Comparison of ENCODE assay signal across 9 cellular contexts in genomic region chrX:18377802-18378201, GRCh38. TPM values are rescaled to one million over a fixed set of nuclear protein-coding genes. Genes with fewer than 3 reads are reported as not detected.
A peak's percentile ranks its signal among the peaks of the same experiment; 100 is the strongest.
DNase-seq lines count a peak whose midpoint lies in the region; ATAC-seq and TF ChIP-seq lines count a peak whose summit lies in the region.
"Had no signal": no experiment of that assay in that cellular context is flagged by ENCODE, and none has a peak within 500 bp of the region (broad histone marks: within the 10 kb centered on the region; RNA-seq: fewer than 3 reads in every experiment).

No MANE protein-coding gene starts in this region.

- intact Hi-C loops in CD14-positive monocyte (cut with micrococcal nuclease) = no loop called here

- H3K27ac ChIP-seq in mesenchymal stem cell (ENCODE audit: low read length, poor library complexity, severe bottlenecking) = no peak overlapping the region
- H3K27ac ChIP-seq: tibial nerve had no signal

- no peak overlapping the region for H2BK120ac ChIP-seq in mesenchymal stem cell (ENCODE audit: low read depth, low read length)

- H3K14ac ChIP-seq in mesenchymal stem cell (ENCODE audit: low read length in 2 of 2) = no peak overlapping the region

- peaks cover 0 to 1% (median 0%) of the 10 kb centered on the region in 7 donors for H3K9me3 Mint-ChIP-seq in CD14-positive monocyte

- H2BK15ac ChIP-seq in mesenchymal stem cell (ENCODE audit: low read depth, poor library complexity, severe bottlenecking) = no peak overlapping the region

- no peak overlapping the region for H3K27ac Mint-ChIP-seq in CD14-positive monocyte

- H2AK5ac ChIP-seq in mesenchymal stem cell (ENCODE audit: low read length, severe bottlenecking) = no peak overlapping the region

- no peak overlapping the region for H3K9ac ChIP-seq in mesenchymal stem cell (ENCODE audit: low read length)

- TF ChIP-seq CTCF in CD14-positive monocyte (IDR thresholded peaks at IDR 0.05) = peak; percentile 67

- peaks cover 0 to 7% (median 4%) of the 10 kb centered on the region in 3 donors for H3K27me3 Mint-ChIP-seq in CD14-positive monocyte (ENCODE audit: low read depth in 3 of 3)

- H3K4me3 Mint-ChIP-seq in CD14-positive monocyte = peak overlapping the region in 1 of 2 donors; percentile 9

- H2BK12ac ChIP-seq in mesenchymal stem cell (ENCODE audit: low read length in 2 of 2) = no peak overlapping the region

- no peak overlapping the region for H3K4me3 ChIP-seq in mesenchymal stem cell (ENCODE audit: insufficient read depth in 1 of 2, low read depth in 1 of 2, low read length in 2 of 2)
- H3K4me3 ChIP-seq: tibial nerve had no signal

- H3K18ac ChIP-seq in mesenchymal stem cell (ENCODE audit: low read depth in 1 of 2, low read length in 2 of 2) = no peak overlapping the region

- H2AFZ ChIP-seq in mesenchymal stem cell (ENCODE audit: low read depth, low read length) = no peak overlapping the region

- peaks cover 0 to 15% of the 10 kb centered on the region in 2 experiments for H3K27me3 ChIP-seq in mesenchymal stem cell (ENCODE audit: control insufficient read depth in 1 of 2, insufficient read depth in 1 of 2, low read length in 2 of 2)
- H3K27me3 ChIP-seq: tibial nerve had no signal

- DNase-seq in CD14-positive monocyte (ENCODE audit: low spot score) (no peak), NCI-H748 treated with DMSO at 0.1 percent for 48 hours (lab: John Stamatoyannopoulos, UW) (peak; percentile 33), astrocyte of the hippocampus (ENCODE audit: low read depth, low spot score) (peak; percentile 26), mesenchymal stem cell (peak; percentile 21), NCI-H1105 (lab: John Stamatoyannopoulos, UW) (no peak)

- H3K36me3 ChIP-seq in mesenchymal stem cell (ENCODE audit: control insufficient read depth in 1 of 2, insufficient read depth in 2 of 2, low read depth in 1 of 2, low read length in 2 of 2) = no peaks in the 10 kb centered on the region
- H3K36me3 ChIP-seq: tibial nerve had no signal

- no peaks in the 10 kb centered on the region for H3K36me3 Mint-ChIP-seq in CD14-positive monocyte

- WGBS in mesenchymal stem cell = 64% methylated on average over 5 of the region's 6 CpGs

- H4K8ac ChIP-seq in mesenchymal stem cell (ENCODE audit: low read length) = no peak overlapping the region

- peaks cover 3% of the 10 kb centered on the region for H3K4me1 Mint-ChIP-seq in CD14-positive monocyte

- no peaks in the 10 kb centered on the region for H3K9me3 ChIP-seq in mesenchymal stem cell (ENCODE audit: control insufficient read depth, low read length)
- H3K9me3 ChIP-seq: tibial nerve had no signal

- no peaks in the 10 kb centered on the region for H3K4me1 ChIP-seq in mesenchymal stem cell (ENCODE audit: control insufficient read depth, insufficient read depth, low read depth, low read length)
- H3K4me1 ChIP-seq: tibial nerve had no signal

- no peak overlapping the region for H4K91ac ChIP-seq in mesenchymal stem cell (ENCODE audit: low read length)

- H3K79me1 ChIP-seq in mesenchymal stem cell (replicated peaks; ENCODE audit: low read length, poor library complexity, severe bottlenecking) = no peaks in the 10 kb centered on the region

- no peak overlapping the region for H3K4me2 ChIP-seq in mesenchymal stem cell (ENCODE audit: low read length, poor library complexity, severe bottlenecking)

- no peak overlapping the region for H2BK5ac ChIP-seq in mesenchymal stem cell (ENCODE audit: low read depth, low read length, poor library complexity, severe bottlenecking)

- no peak overlapping the region for H3K4ac ChIP-seq in mesenchymal stem cell (ENCODE audit: low read depth in 1 of 2, low read length in 2 of 2)

- ATAC-seq in GM19463 (IDR thresholded peaks at IDR 0.05; ENCODE audit: unreplicated experiment) (peak; percentile 65), GM18519 (IDR thresholded peaks at IDR 0.05; ENCODE audit: low FRiP score, unreplicated experiment) (no peak), HG02870 (IDR thresholded peaks at IDR 0.05; ENCODE audit: unreplicated experiment) (no peak)

- H3K23ac ChIP-seq in mesenchymal stem cell (ENCODE audit: low read length in 2 of 2) = no peak overlapping the region

RNA-seq across cellular contexts. Expression of gene SCML2, which starts 23.3 kb away (rescaled TPM):
- under 1 TPM; 0.27 TPM for polyA plus RNA-seq in CD14-positive monocyte
- 0.25 TPM for polyA plus RNA-seq in mesenchymal stem cell (2013, experiment 1 of 2)
- polyA plus RNA-seq in mesenchymal stem cell (2013, experiment 2 of 2) = 0.27 TPM

RNA-seq across cellular contexts. Expression of gene CDKL5, which starts 47.6 kb away (rescaled TPM):
- 1 to 10 TPM in 1 of 2 donors, under 1 TPM in 1; 0.54 to 3.6 TPM for polyA plus RNA-seq in CD14-positive monocyte
- polyA plus RNA-seq in mesenchymal stem cell (2013, experiment 1 of 2) = 2.9 TPM
- 3.0 TPM for polyA plus RNA-seq in mesenchymal stem cell (2013, experiment 2 of 2)

Comparison
In these comparisons a context has a peak if more than half of its experiments do, and no peak if none do; other contexts are left out.
1. DNase-seq: peak in NCI-H748 treated with DMSO at 0.1 percent for 48 hours (single experiment), astrocyte of the hippocampus (single experiment) and mesenchymal stem cell (single experiment); none in CD14-positive monocyte (single experiment) and NCI-H1105 (single experiment).